In the genomic region with DNA sequence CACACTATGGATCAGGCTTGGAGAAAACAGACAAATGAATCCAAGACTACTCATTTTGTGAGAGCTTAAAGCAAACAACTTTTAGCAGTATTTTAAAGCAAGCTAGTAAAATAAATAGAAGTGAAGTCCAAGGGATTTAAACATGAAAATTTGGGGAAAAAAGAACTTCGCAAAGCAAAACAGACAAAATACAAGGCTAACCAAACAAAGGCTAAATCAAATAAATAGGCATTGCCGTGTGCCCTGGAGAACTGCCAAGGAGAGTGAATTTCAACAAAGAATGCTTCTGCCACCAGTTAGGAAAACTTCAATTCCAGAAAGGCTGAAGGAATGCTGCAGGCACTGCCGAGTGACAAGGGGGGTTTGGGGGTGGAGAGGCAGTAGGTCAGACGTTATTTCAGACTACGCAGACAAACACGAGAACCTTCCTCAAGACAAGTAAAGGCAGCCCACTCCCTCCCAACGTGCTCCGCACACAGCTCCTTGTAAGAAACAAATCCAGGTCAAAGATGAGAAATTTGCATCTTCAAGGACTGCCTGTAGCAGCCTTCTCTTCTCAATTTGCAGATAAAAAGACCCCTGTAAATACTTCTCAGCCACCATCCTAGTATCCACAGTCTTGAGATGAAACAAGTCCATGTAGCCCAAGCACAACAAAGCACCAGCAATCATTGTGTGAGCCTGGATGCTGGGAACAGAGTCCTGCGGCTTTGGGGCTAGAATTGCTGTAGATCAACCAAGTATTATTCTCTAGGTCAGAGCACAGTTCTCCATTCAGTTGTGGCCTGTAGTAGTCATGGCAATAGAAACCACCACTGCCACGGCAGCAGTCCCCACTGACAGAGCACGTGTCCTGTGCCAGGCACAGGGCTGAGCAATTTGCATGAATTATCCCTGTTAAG, we compare ENCODE assay signal across 9 cellular contexts. TPM values are rescaled to one million over a fixed set of nuclear protein-coding genes. Genes with fewer than 3 reads are reported as not detected.
DNase-seq lines count a peak whose midpoint lies in the region; ATAC-seq, FAIRE-seq and TF ChIP-seq lines count a peak whose summit lies in the region.
"Had no signal": no experiment of that assay in that cellular context is flagged by ENCODE, and none has a peak within 500 bp of the region (broad histone marks: within the 10 kb centered on the region; RNA-seq: fewer than 3 reads in every experiment).

No MANE protein-coding gene starts in this region.

- H3K9me3 ChIP-seq in HepG2 (ENCODE audit: low read length) (no peaks in the 10 kb centered on the region), tibial nerve (no peaks in the 10 kb centered on the region)
- no peaks in the 10 kb centered on the region for H3K9me3 ChIP-seq in effector memory CD4-positive, alpha-beta T cell (ENCODE audit: control insufficient read depth, low read length)
- H3K9me3 ChIP-seq: BLaER1 had no signal

- in situ Hi-C loops in brain microvascular endothelial cell (cut with HindIII; ENCODE audit: low pct_ligation_motif_present, low sequenced_read_pairs) (no loop called here), HepG2 (cut with HindIII; ENCODE audit: extremely low pct_ligation_motif_present, low pct_unique_long_range_greater_than_20kb) (loop anchor here (5.0 to 25.0 kb wide), 3 partner anchors 499 to 869 kb away; partner anchors contain the start of gene FOXN3)

- H3K36me3 ChIP-seq in brain microvascular endothelial cell (replicated peaks) (no peaks in the 10 kb centered on the region), HepG2 (replicated peaks in 1 of 2; ENCODE audit: control insufficient read depth in 1 of 2, insufficient read depth in 2 of 2, low read length in 2 of 2) (no peaks in the 10 kb centered on the region), tibial nerve (no peaks in the 10 kb centered on the region)
- H3K36me3 ChIP-seq in effector memory CD4-positive, alpha-beta T cell (ENCODE audit: control insufficient read depth, insufficient read depth, low read length) = no peaks in the 10 kb centered on the region
- H3K36me3 ChIP-seq: BLaER1 had no signal

- peak overlapping the region; percentile 77 for H3K27ac ChIP-seq in brain microvascular endothelial cell
- peak overlapping the region; percentile 93 for H3K27ac ChIP-seq in HepG2 (ENCODE audit: extremely low read length, insufficient read depth, low read length)
- peak overlapping the region in 3 of 4 donors; percentile 37 to 92 (median 81) for H3K27ac ChIP-seq in tibial nerve
- no peak overlapping the region for H3K27ac ChIP-seq in effector memory CD4-positive, alpha-beta T cell (ENCODE audit: insufficient read depth, low read length, poor library complexity, severe bottlenecking)
- H3K27ac ChIP-seq: BLaER1 had no signal

- DNase-seq in NCI-H748 (lab: John Stamatoyannopoulos, UW; ENCODE audit: unreplicated experiment) = peak; percentile 19
- no peak for DNase-seq in NCI-H748 treated with DMSO at 0.1 percent for 48 hours (lab: John Stamatoyannopoulos, UW)
- peak; percentile 48 for DNase-seq in brain microvascular endothelial cell
- DNase-seq in HepG2 (ENCODE audit: low spot score) = peak; percentile 91
- no peak for DNase-seq in tibial nerve (ENCODE audit: low spot score in 2 of 2)
- no peak for DNase-seq in effector memory CD4-positive, alpha-beta T cell
- DNase-seq in stimulated activated CD4-positive, alpha-beta T cell treated with anti-CD3 and anti-CD28 coated beads, Interleukin-4, amount 100 ng/mL, for 24 hours = no peak

- H3K79me2 ChIP-seq in HepG2 (ENCODE audit: insufficient read depth, low read length) = peaks cover 2% of the 10 kb centered on the region

- CTCF ChIA-PET in HepG2 (lab: Yijun Ruan, JAX; ENCODE audit: low intra/inter-chr PET ratio, low total read pairs) = no interaction called here

- peak overlapping the region; percentile 79 for H3K9ac ChIP-seq in HepG2 (ENCODE audit: insufficient read depth, low read depth, low read length)
- H3K9ac ChIP-seq: BLaER1 had no signal

- H3K4me3 ChIP-seq in brain microvascular endothelial cell (ENCODE audit: low read depth, low read length) (no peak overlapping the region), HepG2 (replicated peaks in 1 of 3; ENCODE audit: insufficient read depth in 1 of 3, low read depth in 2 of 3, low read length in 3 of 3) (peak overlapping the region; percentile 21 to 60 (median 52); a peak in 5 of 6 replicates), tibial nerve (no peak overlapping the region)
- no peak overlapping the region for H3K4me3 ChIP-seq in effector memory CD4-positive, alpha-beta T cell (ENCODE audit: insufficient read depth, low read depth, low read length, poor library complexity, severe bottlenecking)
- H3K4me3 ChIP-seq: BLaER1 had no signal

- H3K4me1 ChIP-seq in HepG2 (ENCODE audit: insufficient read depth, low read length) (peaks cover 71% of the 10 kb centered on the region), tibial nerve (peaks cover 0 to 31% (median 0%) of the 10 kb centered on the region in 4 donors)
- H3K4me1 ChIP-seq in effector memory CD4-positive, alpha-beta T cell (ENCODE audit: control insufficient read depth, insufficient read depth, low read length, poor library complexity, severe bottlenecking) = no peaks in the 10 kb centered on the region

- H2AFZ ChIP-seq in HepG2 (ENCODE audit: low read length) = no peak overlapping the region

- H3K4me2 ChIP-seq in HepG2 (ENCODE audit: low read depth, low read length) = peak overlapping the region; percentile 65
- H3K4me2 ChIP-seq: BLaER1 had no signal

- peak in 1 of 2 experiments; percentile 82; a peak in 2 of 4 replicates for TF ChIP-seq EP300 in HepG2 (IDR thresholded peaks at IDR 0.05; ENCODE audit: low read depth in 2 of 2, low read length in 2 of 2)
- no peak; the same call in 1 of the 2 replicates for TF ChIP-seq EP300 in HepG2 (CRISPR knock-in tag; IDR thresholded peaks at IDR 0.05; ENCODE audit: borderline replicate concordance)
- TF ChIP-seq EP300 in tibial nerve (IDR thresholded peaks at IDR 0.05) = no peak

- POLR2A ChIA-PET in HepG2 (lab: Yijun Ruan, JAX) = interaction anchor here (0.7 to 1.6 kb wide), 10 partner anchors 11 to 899 kb away, joined by 3 to 8 read pairs (median 3); no protein-coding TSS in a partner anchor

- no peaks in the 10 kb centered on the region for H3K27me3 ChIP-seq in brain microvascular endothelial cell (replicated peaks)
- no peaks in the 10 kb centered on the region for H3K27me3 ChIP-seq in HepG2 (ENCODE audit: control insufficient read depth in 1 of 2, insufficient read depth in 2 of 2, low read length in 2 of 2)
- no peaks in the 10 kb centered on the region for H3K27me3 ChIP-seq in tibial nerve
- H3K27me3 ChIP-seq in effector memory CD4-positive, alpha-beta T cell (replicated peaks; ENCODE audit: control insufficient read depth, insufficient read depth, low read length, poor library complexity, severe bottlenecking) = no peaks in the 10 kb centered on the region
- H3K27me3 ChIP-seq: BLaER1 had no signal

- ATAC-seq in HepG2 = peak; percentile 89
- no peak for ATAC-seq in GM19455 (IDR thresholded peaks at IDR 0.05; ENCODE audit: unreplicated experiment)

- intact Hi-C loops in HepG2 (cut with micrococcal nuclease; ENCODE audit: unreplicated experiment) = loop anchor here (5.0 to 10.0 kb wide), 5 partner anchors 136 to 884 kb away; partner anchors contain the start of gene FOXN3

- TF ChIP-seq POLR2A in HepG2 (IDR thresholded peaks at IDR 0.05; ENCODE audit: insufficient read depth in 1 of 2, low read depth in 2 of 2, low read length in 2 of 2) (no peak; a peak in 1 of 4 replicates), tibial nerve (IDR thresholded peaks at IDR 0.05) (no peak)

- no peaks in the 10 kb centered on the region for H4K20me1 ChIP-seq in HepG2 (ENCODE audit: insufficient read depth, low read length)
- H4K20me1 ChIP-seq: BLaER1 had no signal

- WGBS in HepG2 (ENCODE audit: low lambda C conversion rate) = 8% methylated on average over 11 of the region's 11 CpGs
- WGBS in tibial nerve, 2 donors = 24 to 30% methylated on average over 11 of the region's 11 CpGs

- TF ChIP-seq RAD21 in HepG2 (CRISPR knock-in tag; IDR thresholded peaks at IDR 0.05) = no peak

- TF ChIP-seq CTCF in brain microvascular endothelial cell (IDR thresholded peaks at IDR 0.05; ENCODE audit: low read depth, low read length, missing control alignments) (no peak), HepG2 (CRISPR knock-in tag; IDR thresholded peaks at IDR 0.05) (no peak), tibial nerve (IDR thresholded peaks at IDR 0.05) (no peak)

- FAIRE-seq in HepG2 (lab: Jason Lieb, UNC) = peak; percentile 73

- BruUV-seq in HepG2 (replicated peaks; lab: Mats Ljungman, UMichigan) = no TSS peak

RNA-seq across cellular contexts. Expression of gene EFCAB11, which starts 43.3 kb away (rescaled TPM):
- total RNA-seq in HepG2 (2016; rRNA removed; fragmentation: Illumina TruSeq; extraction: Trizol) (31.5 and 46.5 TPM in 2 replicates), tibial nerve (1 to 10 TPM; 2.2 to 7.8 (median 4.4) TPM)
- total RNA-seq in HepG2 (2016; cell fraction: cytosol; rRNA removed; fragmentation: Illumina TruSeq; extraction: Trizol; ENCODE audit: low read depth) = 14.8 and 18.7 TPM in 2 replicates
- 31.3 and 47.3 TPM in 2 replicates for total RNA-seq in HepG2 (2016; cell fraction: insoluble cytoplasmic fraction; rRNA removed; fragmentation: Illumina TruSeq; extraction: Trizol)
- 12.9 and 13.7 TPM in 2 replicates for total RNA-seq in HepG2 (2016; cell fraction: membrane; rRNA removed; fragmentation: Illumina TruSeq; extraction: Trizol)
- 19.0 and 21.0 TPM in 2 replicates for total RNA-seq in HepG2 (2016; cell fraction: nucleus; rRNA removed; fragmentation: Illumina TruSeq; extraction: Trizol)
- 4.6 and 8.2 TPM in 2 replicates for polyA plus RNA-seq in HepG2 (2011; rRNA removed)
- polyA plus RNA-seq in HepG2 (2011; cell fraction: cytosol; rRNA removed) = 2.3 and 3.5 TPM in 2 replicates
- 1.2 and 1.6 TPM in 2 replicates for polyA plus RNA-seq in HepG2 (2011; cell fraction: nucleus; rRNA removed)
- polyA plus RNA-seq in HepG2 (2012) = 5.6 and 15.0 TPM in 2 replicates
- 11.9 and 16.6 TPM in 2 replicates for polyA plus RNA-seq in HepG2 (2016; cell fraction: cytosol; fragmentation: Illumina TruSeq; extraction: Trizol; ENCODE audit: low read depth)
- 46.2 and 47.9 TPM in 2 replicates for polyA plus RNA-seq in HepG2 (2016; cell fraction: insoluble cytoplasmic fraction; fragmentation: Illumina TruSeq; extraction: Trizol; ENCODE audit: low read depth)
- polyA plus RNA-seq in HepG2 (2016; cell fraction: membrane; fragmentation: Illumina TruSeq; extraction: Trizol; ENCODE audit: low read depth) = 14.1 and 16.6 TPM in 2 replicates
- 17.2 and 19.3 TPM in 2 replicates for polyA plus RNA-seq in HepG2 (2016; cell fraction: nucleus; fragmentation: Illumina TruSeq; extraction: Trizol; ENCODE audit: insufficient read depth, low read depth)
- 4.0 and 7.4 TPM in 2 replicates for polyA minus RNA-seq in HepG2 (2011; rRNA and poly(A)+ RNA removed; ENCODE audit: low replicate concordance)
- polyA minus RNA-seq in HepG2 (2011; cell fraction: cytosol; rRNA and poly(A)+ RNA removed) = 2.3 and 3.3 TPM in 2 replicates
- polyA minus RNA-seq in HepG2 (2011; cell fraction: nucleus; rRNA and poly(A)+ RNA removed) = 9.8 and 12.6 TPM in 2 replicates

RNA-seq across cellular contexts. Expression of gene TDP1, which starts 44.5 kb away (rescaled TPM):
- 31.2 and 33.6 TPM in 2 replicates for total RNA-seq in HepG2 (2016; rRNA removed; fragmentation: Illumina TruSeq; extraction: Trizol)
- 11.5 and 12.2 TPM in 2 replicates for total RNA-seq in HepG2 (2016; cell fraction: cytosol; rRNA removed; fragmentation: Illumina TruSeq; extraction: Trizol; ENCODE audit: low read depth)
- 31.8 and 36.0 TPM in 2 replicates for total RNA-seq in HepG2 (2016; cell fraction: insoluble cytoplasmic fraction; rRNA removed; fragmentation: Illumina TruSeq; extraction: Trizol)
- 18.3 and 22.5 TPM in 2 replicates for total RNA-seq in HepG2 (2016; cell fraction: membrane; rRNA removed; fragmentation: Illumina TruSeq; extraction: Trizol)
- 26.6 and 30.6 TPM in 2 replicates for total RNA-seq in HepG2 (2016; cell fraction: nucleus; rRNA removed; fragmentation: Illumina TruSeq; extraction: Trizol)
- polyA plus RNA-seq in HepG2 (2011; rRNA removed) = 13.6 and 16.4 TPM in 2 replicates
- 13.0 and 13.1 TPM in 2 replicates for polyA plus RNA-seq in HepG2 (2011; cell fraction: cytosol; rRNA removed)
- 12.2 and 16.4 TPM in 2 replicates for polyA plus RNA-seq in HepG2 (2011; cell fraction: nucleus; rRNA removed)
- 10.0 and 12.9 TPM in 2 replicates for polyA plus RNA-seq in HepG2 (2012)
- 4.6 and 7.3 TPM in 2 replicates for polyA plus RNA-seq in HepG2 (2016; cell fraction: cytosol; fragmentation: Illumina TruSeq; extraction: Trizol; ENCODE audit: low read depth)
- polyA plus RNA-seq in HepG2 (2016; cell fraction: insoluble cytoplasmic fraction; fragmentation: Illumina TruSeq; extraction: Trizol; ENCODE audit: low read depth) = 29.7 and 30.3 TPM in 2 replicates
- 12.8 and 13.0 TPM in 2 replicates for polyA plus RNA-seq in HepG2 (2016; cell fraction: membrane; fragmentation: Illumina TruSeq; extraction: Trizol; ENCODE audit: low read depth)
- 20.5 and 23.6 TPM in 2 replicates for polyA plus RNA-seq in HepG2 (2016; cell fraction: nucleus; fragmentation: Illumina TruSeq; extraction: Trizol; ENCODE audit: insufficient read depth, low read depth)
- 16.8 and 72.0 TPM in 2 replicates for polyA minus RNA-seq in HepG2 (2011; rRNA and poly(A)+ RNA removed; ENCODE audit: low replicate concordance)
- 12.2 and 16.0 TPM in 2 replicates for polyA minus RNA-seq in HepG2 (2011; cell fraction: cytosol; rRNA and poly(A)+ RNA removed)
- polyA minus RNA-seq in HepG2 (2011; cell fraction: nucleus; rRNA and poly(A)+ RNA removed) = 34.9 and 39.3 TPM in 2 replicates
- total RNA-seq in tibial nerve = 1 to 10 TPM; 5.9 to 9.0 (median 6.5) TPM

Comparison
In these comparisons a context has a peak if more than half of its experiments do, and no peak if none do; other contexts are left out.
1. DNase-seq: peak in NCI-H748 (single experiment), brain microvascular endothelial cell (single experiment) and HepG2 (single experiment); none in NCI-H748 treated with DMSO at 0.1 percent for 48 hours (single experiment), tibial nerve (0 of 2), effector memory CD4-positive, alpha-beta T cell (0 of 3) and stimulated activated CD4-positive, alpha-beta T cell treated with anti-CD3 and anti-CD28 coated beads, Interleukin-4, amount 100 ng/mL, for 24 hours (single experiment).
2. H3K4me3 ChIP-seq: peak in HepG2 (3 of 3); none in brain microvascular endothelial cell (single experiment), tibial nerve (0 of 4) and effector memory CD4-positive, alpha-beta T cell (single experiment).